Comparison of ENCODE assay signal across 8 cellular contexts in the genomic region with DNA sequence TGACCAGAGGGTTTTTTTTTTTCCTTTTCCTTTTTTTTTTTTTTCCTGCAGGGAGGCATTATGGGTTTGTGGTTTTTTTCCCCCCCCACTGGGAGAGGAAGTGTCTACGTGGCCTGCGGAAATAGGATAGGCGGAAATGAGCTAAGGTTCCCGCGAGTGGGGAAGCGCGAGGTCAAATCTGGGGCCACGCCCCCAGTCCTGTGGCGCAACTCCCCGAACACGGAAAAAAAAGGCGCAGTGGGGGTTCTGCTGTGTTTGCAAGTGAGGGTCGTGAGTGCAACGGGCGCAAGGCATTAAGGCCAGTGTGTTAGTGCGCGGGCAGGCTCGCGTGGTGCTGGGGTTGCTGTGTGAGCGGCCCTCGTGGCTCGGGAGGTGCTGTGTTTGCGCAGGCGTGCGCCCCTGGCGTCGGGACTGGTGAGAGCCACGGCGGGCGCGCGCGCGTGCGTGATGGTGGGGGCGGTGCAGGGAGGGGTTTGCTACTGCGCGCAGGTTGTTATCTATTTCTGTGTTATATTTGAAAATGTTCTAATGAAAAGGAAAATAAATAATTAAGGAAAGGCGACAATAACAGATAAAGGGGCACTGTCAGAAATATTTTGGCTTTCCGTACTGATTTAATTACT.
A peak's percentile ranks its signal among the peaks of the same experiment; 100 is the strongest.
DNase-seq lines count a peak whose midpoint lies in the region; ATAC-seq, FAIRE-seq and TF ChIP-seq lines count a peak whose summit lies in the region.

No MANE protein-coding gene starts in this region.

- peak overlapping the region; percentile 75 for H3K4me3 ChIP-seq in astrocyte of the spinal cord (ENCODE audit: low read depth, low read length)
- peak overlapping the region; percentile 45 to 60 (median 48) for H3K4me3 ChIP-seq in skin epidermis

- peak overlapping the region; percentile 58 to 96 (median 89) for H3K27ac ChIP-seq in skin epidermis

- TF ChIP-seq CTCF in astrocyte of the spinal cord (IDR thresholded peaks at IDR 0.05; ENCODE audit: low read depth, low read length) = peak; percentile 28

- in situ Hi-C loops in astrocyte of the spinal cord (cut with HindIII; ENCODE audit: low sequenced_read_pairs) = no loop called here

- DNase-seq in NCI-H146 treated with DMSO at 0.1 percent for 48 hours (lab: John Stamatoyannopoulos, UW; ENCODE audit: unreplicated experiment) (peak; percentile 53), T-helper 9 cell (peak; percentile 82), astrocyte of the spinal cord (ENCODE audit: low read depth, low spot score) (no peak), iPS-NIHi7 (ENCODE audit: extremely low spot score) (peak; percentile 45), RCC 7860 (ENCODE audit: low spot score) (no peak)

- FAIRE-seq in RCC 7860 (lab: Jason Lieb, UNC) = no peak

- ATAC-seq in GM18498 (IDR thresholded peaks at IDR 0.05; ENCODE audit: unreplicated experiment) (peak; percentile 64), HG02759 (IDR thresholded peaks at IDR 0.05; ENCODE audit: unreplicated experiment) (peak; percentile 64)

Comparison
In these comparisons a context has a peak if more than half of its experiments do, and no peak if none do; other contexts are left out.
1. DNase-seq: peak in NCI-H146 treated with DMSO at 0.1 percent for 48 hours (single experiment), T-helper 9 cell (single experiment) and iPS-NIHi7 (single experiment); none in astrocyte of the spinal cord (single experiment) and RCC 7860 (single experiment).